16 cellular contexts compared by ENCODE assay signal in genomic region chr6:81938991-81939773, GRCh38.
DNase-seq lines count a peak whose midpoint lies in the region; ATAC-seq, FAIRE-seq and TF ChIP-seq lines count a peak whose summit lies in the region.
"Had no signal": no experiment of that assay in that cellular context is flagged by ENCODE, and none has a peak within 500 bp of the region (broad histone marks: within the 10 kb centered on the region; RNA-seq: fewer than 3 reads in every experiment).

No MANE protein-coding gene starts in this region.

- H3K27me3 ChIP-seq in breast epithelium: no peaks in the 10 kb centered on the region

- no peak for TF ChIP-seq POLR2A in breast epithelium (IDR thresholded peaks at IDR 0.05)

- H3K9me3 Mint-ChIP-seq in MCF 10A (ENCODE audit: unreplicated experiment): no peaks in the 10 kb centered on the region
- H3K9me3 Mint-ChIP-seq: dendritic cell treated with granulocyte-macrophage colony-stimulating factor and Interleukin-4, amounts not matched to agents 40 ng/mL and 50 ng/mL, for 4 days had no signal

- TSS peak; percentile 42 for BruUV-seq in MCF 10A (replicated peaks; lab: Mats Ljungman, UMichigan)

- no peaks in the 10 kb centered on the region for H3K36me3 Mint-ChIP-seq in MCF 10A (ENCODE audit: insufficient read depth, unreplicated experiment)
- H3K36me3 Mint-ChIP-seq: naive thymus-derived CD4-positive, alpha-beta T cell had no signal

- peaks cover 20% of the 10 kb centered on the region for H3K4me1 Mint-ChIP-seq in MCF 10A (ENCODE audit: insufficient read depth, unreplicated experiment)
- H3K4me1 Mint-ChIP-seq: naive thymus-derived CD4-positive, alpha-beta T cell had no signal

- H3K4me3 ChIP-seq in breast epithelium: no peak overlapping the region
- H3K4me3 ChIP-seq in astrocyte of the spinal cord (ENCODE audit: low read depth, low read length): no peak overlapping the region

- TF ChIP-seq CTCF in MCF 10A (IDR thresholded peaks at IDR 0.05; ENCODE audit: unreplicated experiment) (no peak), breast epithelium (IDR thresholded peaks at IDR 0.05) (no peak), astrocyte of the spinal cord (IDR thresholded peaks at IDR 0.05; ENCODE audit: low read depth, low read length) (no peak)

- no peaks in the 10 kb centered on the region for H3K4me1 ChIP-seq in breast epithelium

- intact Hi-C loops in MCF 10A (cut with micrococcal nuclease): loop anchor here (5.0 to 10.0 kb wide), 2 partner anchors 58 to 184 kb away; partner anchors contain the start of gene TENT5A
- intact Hi-C loops in breast epithelium (cut with DNase I; ENCODE audit: low total_unique reads): no loop called here

- no peaks in the 10 kb centered on the region for H3K9me3 ChIP-seq in breast epithelium

- H3K27me3 Mint-ChIP-seq in MCF 10A (ENCODE audit: insufficient read depth, unreplicated experiment): no peaks in the 10 kb centered on the region
- H3K27me3 Mint-ChIP-seq: dendritic cell treated with granulocyte-macrophage colony-stimulating factor and Interleukin-4, amounts not matched to agents 40 ng/mL and 50 ng/mL, for 4 days had no signal

- in situ Hi-C loops in astrocyte of the spinal cord (cut with HindIII; ENCODE audit: low sequenced_read_pairs): no loop called here

- POLR2A ChIA-PET in MCF 10A (lab: Yijun Ruan, JAX): interaction anchor here (0.7 to 4.0 kb wide), 10 partner anchors 8 to 187 kb away, joined by 3 to 24 read pairs (median 4); partner anchors contain the start of gene TENT5A

- ATAC-seq in HG02610 (IDR thresholded peaks at IDR 0.05; ENCODE audit: unreplicated experiment): no peak
- no peak for ATAC-seq in HG03521 (IDR thresholded peaks at IDR 0.05; ENCODE audit: unreplicated experiment)
- ATAC-seq: activated T-helper 17 cell treated with anti-CD3 and anti-CD28 coated beads, Interleukin-2, amount 50 U/mL, for 72 hours had no signal

- peak overlapping the region; percentile 80 for H3K27ac Mint-ChIP-seq in MCF 10A (ENCODE audit: low read depth, unreplicated experiment)
- H3K27ac Mint-ChIP-seq: activated T-helper 17 cell treated with anti-CD3 and anti-CD28 coated beads, Interleukin-2, amount 50 U/mL, for 72 hours; dendritic cell treated with granulocyte-macrophage colony-stimulating factor and Interleukin-4, amounts not matched to agents 40 ng/mL and 50 ng/mL, for 4 days; naive thymus-derived CD4-positive, alpha-beta T cell had no signal

- DNase-seq in MCF 10A (ENCODE audit: unreplicated experiment): no peak
- DNase-seq in breast epithelium (ENCODE audit: low spot score in 2 of 2): no peak
- DNase-seq in astrocyte of the spinal cord (ENCODE audit: low read depth, low spot score): peak; percentile 53
- no peak for DNase-seq in retina
- no peak for DNase-seq in T-helper 1 cell
- DNase-seq: activated CD4-positive, alpha-beta T cell treated with anti-CD3 and anti-CD28 coated beads for 1 hour; DND-41; naive thymus-derived CD4-positive, alpha-beta T cell; Right ventricle myocardium superior; stimulated activated CD8-positive, alpha-beta memory T cell treated with anti-CD3 and anti-CD28 coated beads, Interleukin-4, amount 100 ng/mL, for 48 hours had no signal

- H3K27ac ChIP-seq in breast epithelium: no peak overlapping the region

- no peaks in the 10 kb centered on the region for H3K36me3 ChIP-seq in breast epithelium

- CTCF ChIA-PET in MCF 10A (lab: Yijun Ruan, JAX): interaction anchor here (0.6 to 0.7 kb wide), 2 partner anchors 32 to 77 kb away, joined by 3 read pairs; no protein-coding TSS in a partner anchor

- no peak overlapping the region for H3K4me3 Mint-ChIP-seq in MCF 10A (ENCODE audit: unreplicated experiment)
- H3K4me3 Mint-ChIP-seq: activated T-helper 17 cell treated with anti-CD3 and anti-CD28 coated beads, Interleukin-2, amount 50 U/mL, for 72 hours; dendritic cell treated with granulocyte-macrophage colony-stimulating factor and Interleukin-4, amounts not matched to agents 40 ng/mL and 50 ng/mL, for 4 days; naive thymus-derived CD4-positive, alpha-beta T cell had no signal

- peak; percentile 71 for FAIRE-seq in islet of Langerhans (lab: Jason Lieb, UNC)
- FAIRE-seq: A204.1 had no signal
